ENCODE assay signal across 10 cellular contexts in the genomic region with DNA sequence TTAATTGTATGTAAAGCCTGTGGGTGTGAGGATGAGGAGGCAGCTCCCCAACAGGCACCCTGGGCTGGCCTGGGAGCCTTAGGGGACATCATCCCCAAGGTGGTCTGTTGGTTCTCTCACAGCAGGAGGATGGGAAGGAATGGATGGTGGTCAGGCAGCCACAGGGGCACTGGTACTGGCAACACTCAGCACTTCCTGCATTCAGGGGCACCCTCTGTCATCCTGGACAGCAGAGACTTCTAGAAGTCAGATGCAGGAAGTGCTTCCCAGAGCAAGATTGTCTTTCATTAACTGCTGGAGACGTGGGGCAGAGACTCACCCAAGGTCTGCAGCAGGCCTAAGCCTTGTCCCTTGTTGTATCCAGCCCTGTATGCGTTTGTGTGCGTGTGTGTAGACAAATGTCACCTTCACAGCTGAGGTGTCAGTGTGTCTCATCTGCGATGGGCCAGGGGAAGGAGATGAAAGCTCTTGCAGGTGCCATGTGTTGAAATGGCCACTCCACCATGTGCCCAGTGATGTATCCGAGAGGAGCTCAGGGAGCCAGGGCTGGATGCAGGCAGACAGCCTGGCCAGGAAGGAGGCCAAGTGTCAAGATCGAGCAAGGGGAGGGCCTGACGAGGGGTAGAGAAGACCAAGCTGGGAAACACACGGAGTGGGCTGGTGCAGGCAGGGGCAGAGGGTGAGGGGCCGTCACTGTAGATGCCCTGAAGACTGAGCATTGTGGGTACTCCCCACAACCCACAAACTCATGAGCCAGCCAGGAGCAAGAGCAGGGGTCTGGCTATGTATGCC.
A peak's percentile ranks its signal among the peaks of the same experiment; 100 is the strongest.
DNase-seq lines count a peak whose midpoint lies in the region; ATAC-seq and TF ChIP-seq lines count a peak whose summit lies in the region.
"Had no signal": no experiment of that assay in that cellular context is flagged by ENCODE, and none has a peak within 500 bp of the region (broad histone marks: within the 10 kb centered on the region; RNA-seq: fewer than 3 reads in every experiment).

No MANE protein-coding gene starts in this region.

- H4K20me1 ChIP-seq in DND-41 (ENCODE audit: insufficient read depth, low read length) = no peaks in the 10 kb centered on the region; the same call in 1 of the 2 replicates
- peaks cover 10% of the 10 kb centered on the region for H4K20me1 ChIP-seq in smooth muscle cell (ENCODE audit: low read depth)

- intact Hi-C loops in esophagus muscularis mucosa (cut with DNase I) = no loop called here

- 65% methylated on average over 8 of the region's 9 CpGs for WGBS in esophagus muscularis mucosa
- 83% methylated on average over 9 of the region's 9 CpGs for WGBS in smooth muscle cell (ENCODE audit: low lambda C conversion rate)

- H3K4me3 ChIP-seq in DND-41 (ENCODE audit: low read depth in 1 of 2, low read length in 2 of 2) (no peak overlapping the region), esophagus muscularis mucosa (no peak overlapping the region), skeletal muscle tissue (ENCODE audit: low read length in 3 of 3) (no peak overlapping the region), smooth muscle cell (no peak overlapping the region)

- H3K4me2 ChIP-seq in DND-41 (ENCODE audit: insufficient read depth, low read length) = no peak overlapping the region
- no peak overlapping the region for H3K4me2 ChIP-seq in smooth muscle cell

- no peaks in the 10 kb centered on the region for H3K9me3 ChIP-seq in DND-41 (ENCODE audit: insufficient read depth, low read length, severe bottlenecking)
- no peaks in the 10 kb centered on the region for H3K9me3 ChIP-seq in esophagus muscularis mucosa
- no peaks in the 10 kb centered on the region for H3K9me3 ChIP-seq in skeletal muscle tissue (ENCODE audit: control insufficient read depth in 3 of 3, low read length in 3 of 3)
- no peaks in the 10 kb centered on the region for H3K9me3 ChIP-seq in smooth muscle cell (replicated peaks; ENCODE audit: low read depth)

- peak; percentile 54 for ATAC-seq in DND-41 (ENCODE audit: insufficient read depth, low read depth)
- ATAC-seq: esophagus mucosa had no signal

- no peak for TF ChIP-seq POLR2A in esophagus muscularis mucosa (IDR thresholded peaks at IDR 0.05; ENCODE audit: low read depth)

- DNase-seq in DND-41 = no peak
- peak; percentile 34 for DNase-seq in RPMI8226
- DNase-seq in esophagus muscularis mucosa (ENCODE audit: extremely low spot score) = no peak
- DNase-seq in smooth muscle cell (lab: John Stamatoyannopoulos, UW; ENCODE audit: unreplicated experiment) = no peak
- no peak for DNase-seq in SIG-M5 (lab: John Stamatoyannopoulos, UW)
- no peak for DNase-seq in activated gamma-delta T cell (lab: John Stamatoyannopoulos, UW)
- DNase-seq: NCI-H446; stimulated activated CD4-positive, alpha-beta T cell treated with anti-CD3 and anti-CD28 coated beads, Interleukin-4, amount 100 ng/mL, for 24 hours had no signal

- H2AFZ ChIP-seq in DND-41 (ENCODE audit: low read depth, low read length) = no peak overlapping the region
- no peak overlapping the region for H2AFZ ChIP-seq in smooth muscle cell (ENCODE audit: low read depth)

- H3K4me1 ChIP-seq in DND-41 (ENCODE audit: insufficient read depth, low read length) (no peaks in the 10 kb centered on the region), esophagus muscularis mucosa (peaks cover 71 to 82% (median 81%) of the 10 kb centered on the region in 4 donors), skeletal muscle tissue (ENCODE audit: control insufficient read depth in 3 of 3, insufficient read depth in 3 of 3, low read length in 3 of 3) (peaks cover 77 to 86% (median 85%) of the 10 kb centered on the region in 3 donors), smooth muscle cell (ENCODE audit: low read depth) (no peaks in the 10 kb centered on the region)

- H3K36me3 ChIP-seq in DND-41 (ENCODE audit: insufficient read depth, low read length) (no peaks in the 10 kb centered on the region), esophagus muscularis mucosa (no peaks in the 10 kb centered on the region), skeletal muscle tissue (ENCODE audit: control insufficient read depth in 3 of 3, insufficient read depth in 3 of 3, low read length in 3 of 3) (no peaks in the 10 kb centered on the region), smooth muscle cell (ENCODE audit: low read depth) (no peaks in the 10 kb centered on the region)

- H3K27ac ChIP-seq in DND-41 (ENCODE audit: low read length) (no peak overlapping the region), esophagus muscularis mucosa (replicated peaks in 1 of 4) (peak overlapping the region; percentile 69 to 83 (median 76)), skeletal muscle tissue (ENCODE audit: low read depth, low read length) (peak overlapping the region; percentile 98), smooth muscle cell (ENCODE audit: low read depth) (no peak overlapping the region)

- H3K79me2 ChIP-seq in DND-41 (ENCODE audit: insufficient read depth, low read length) (no peaks in the 10 kb centered on the region), smooth muscle cell (ENCODE audit: low read depth) (no peaks in the 10 kb centered on the region)

- TF ChIP-seq CTCF in DND-41 (IDR thresholded peaks at IDR 0.05; ENCODE audit: borderline replicate concordance, extremely low read depth, low read length, poor library complexity, severe bottlenecking) = no peak
- TF ChIP-seq CTCF in esophagus muscularis mucosa (IDR thresholded peaks at IDR 0.05) = no peak
- no peak for TF ChIP-seq CTCF in smooth muscle cell (IDR thresholded peaks at IDR 0.05; ENCODE audit: borderline replicate concordance, insufficient read depth, poor library complexity, severe bottlenecking)

- H3F3A ChIP-seq in smooth muscle cell (ENCODE audit: low read depth) = no peaks in the 10 kb centered on the region

- H3K9ac ChIP-seq in DND-41 (ENCODE audit: low read depth, low read length) (no peak overlapping the region), skeletal muscle tissue (ENCODE audit: low read depth in 1 of 3, low read length in 3 of 3) (peak overlapping the region; percentile 12 to 90 (median 65)), smooth muscle cell (ENCODE audit: low read depth) (no peak overlapping the region)

- TF ChIP-seq EP300 in esophagus muscularis mucosa (IDR thresholded peaks at IDR 0.05) = no peak

- H3K27me3 ChIP-seq in DND-41 (ENCODE audit: insufficient read depth, low read length, poor library complexity) (peaks cover 3% of the 10 kb centered on the region), esophagus muscularis mucosa (no peaks in the 10 kb centered on the region), skeletal muscle tissue (ENCODE audit: control insufficient read depth in 3 of 3, insufficient read depth in 3 of 3, low read length in 3 of 3) (no peaks in the 10 kb centered on the region), smooth muscle cell (ENCODE audit: low read depth) (no peaks in the 10 kb centered on the region)

Comparison
In these comparisons a context has a peak if more than half of its experiments do, and no peak if none do; other contexts are left out.
1. H3K27ac ChIP-seq: peak in esophagus muscularis mucosa (4 of 4) and skeletal muscle tissue (single experiment); none in DND-41 (single experiment) and smooth muscle cell (single experiment).
2. H3K9ac ChIP-seq: peak in skeletal muscle tissue (3 of 3); none in DND-41 (single experiment) and smooth muscle cell (single experiment).